In the genomic region with DNA sequence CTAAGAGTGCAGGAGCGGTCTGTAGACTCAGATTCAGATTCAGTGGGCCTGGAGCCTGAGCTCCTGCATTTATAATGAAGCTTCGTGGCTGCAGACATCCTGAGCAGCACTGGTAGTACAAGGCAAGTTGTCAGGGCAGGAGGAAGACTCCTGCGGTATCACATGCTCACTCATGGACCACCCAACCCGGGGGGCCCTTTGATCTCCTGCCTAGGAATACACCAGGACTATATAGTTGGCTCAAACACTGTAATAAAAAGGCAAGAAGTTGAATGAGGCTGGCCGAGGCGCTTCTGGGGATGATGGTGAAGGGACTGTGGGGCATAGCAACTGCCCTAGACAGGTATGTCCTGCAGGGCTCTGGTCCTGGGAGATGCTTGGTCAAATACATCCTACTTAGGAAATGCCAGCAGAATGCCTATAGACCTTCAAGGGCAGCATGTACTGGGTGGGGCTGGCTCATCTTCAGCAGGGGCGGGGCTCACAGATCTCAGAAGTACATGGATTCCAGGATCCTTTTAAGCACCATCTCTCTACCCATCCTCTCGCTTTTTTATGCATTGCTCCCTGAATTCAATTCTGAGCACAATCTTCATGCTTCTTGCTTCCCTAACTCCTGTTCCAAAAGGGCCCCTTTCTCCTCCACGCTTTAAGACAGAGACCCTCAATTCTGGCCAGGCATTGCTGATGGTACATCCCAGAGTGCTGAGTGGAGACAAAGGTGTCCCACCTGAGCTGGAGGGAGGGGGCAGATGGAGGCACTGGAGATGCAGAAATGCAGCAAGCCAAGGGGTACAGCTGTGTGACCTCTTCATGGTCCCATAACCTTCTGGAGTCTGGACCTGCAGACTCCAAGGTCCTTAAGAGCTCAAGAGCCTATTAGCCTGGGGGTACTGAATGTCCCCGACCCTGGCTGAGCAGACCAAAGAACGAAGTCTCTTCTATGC, we compare ENCODE assay signal across 1 cellular context.
TF ChIP-seq lines count a peak whose summit lies in the region.

No MANE protein-coding gene starts in this region.

TF ChIP-seq in H1, 55 proteins besides CTCF, POLR2A, EP300 and RAD21:
- TF ChIP-seq SAP30 (IDR thresholded peaks at IDR 0.05; ENCODE audit: insufficient read depth, insufficient replicate concordance, low read length), result no peak
- TF ChIP-seq NRF1 (IDR thresholded peaks at IDR 0.05; ENCODE audit: low read depth, low read length), result no peak
- TF ChIP-seq, protein P1, sequence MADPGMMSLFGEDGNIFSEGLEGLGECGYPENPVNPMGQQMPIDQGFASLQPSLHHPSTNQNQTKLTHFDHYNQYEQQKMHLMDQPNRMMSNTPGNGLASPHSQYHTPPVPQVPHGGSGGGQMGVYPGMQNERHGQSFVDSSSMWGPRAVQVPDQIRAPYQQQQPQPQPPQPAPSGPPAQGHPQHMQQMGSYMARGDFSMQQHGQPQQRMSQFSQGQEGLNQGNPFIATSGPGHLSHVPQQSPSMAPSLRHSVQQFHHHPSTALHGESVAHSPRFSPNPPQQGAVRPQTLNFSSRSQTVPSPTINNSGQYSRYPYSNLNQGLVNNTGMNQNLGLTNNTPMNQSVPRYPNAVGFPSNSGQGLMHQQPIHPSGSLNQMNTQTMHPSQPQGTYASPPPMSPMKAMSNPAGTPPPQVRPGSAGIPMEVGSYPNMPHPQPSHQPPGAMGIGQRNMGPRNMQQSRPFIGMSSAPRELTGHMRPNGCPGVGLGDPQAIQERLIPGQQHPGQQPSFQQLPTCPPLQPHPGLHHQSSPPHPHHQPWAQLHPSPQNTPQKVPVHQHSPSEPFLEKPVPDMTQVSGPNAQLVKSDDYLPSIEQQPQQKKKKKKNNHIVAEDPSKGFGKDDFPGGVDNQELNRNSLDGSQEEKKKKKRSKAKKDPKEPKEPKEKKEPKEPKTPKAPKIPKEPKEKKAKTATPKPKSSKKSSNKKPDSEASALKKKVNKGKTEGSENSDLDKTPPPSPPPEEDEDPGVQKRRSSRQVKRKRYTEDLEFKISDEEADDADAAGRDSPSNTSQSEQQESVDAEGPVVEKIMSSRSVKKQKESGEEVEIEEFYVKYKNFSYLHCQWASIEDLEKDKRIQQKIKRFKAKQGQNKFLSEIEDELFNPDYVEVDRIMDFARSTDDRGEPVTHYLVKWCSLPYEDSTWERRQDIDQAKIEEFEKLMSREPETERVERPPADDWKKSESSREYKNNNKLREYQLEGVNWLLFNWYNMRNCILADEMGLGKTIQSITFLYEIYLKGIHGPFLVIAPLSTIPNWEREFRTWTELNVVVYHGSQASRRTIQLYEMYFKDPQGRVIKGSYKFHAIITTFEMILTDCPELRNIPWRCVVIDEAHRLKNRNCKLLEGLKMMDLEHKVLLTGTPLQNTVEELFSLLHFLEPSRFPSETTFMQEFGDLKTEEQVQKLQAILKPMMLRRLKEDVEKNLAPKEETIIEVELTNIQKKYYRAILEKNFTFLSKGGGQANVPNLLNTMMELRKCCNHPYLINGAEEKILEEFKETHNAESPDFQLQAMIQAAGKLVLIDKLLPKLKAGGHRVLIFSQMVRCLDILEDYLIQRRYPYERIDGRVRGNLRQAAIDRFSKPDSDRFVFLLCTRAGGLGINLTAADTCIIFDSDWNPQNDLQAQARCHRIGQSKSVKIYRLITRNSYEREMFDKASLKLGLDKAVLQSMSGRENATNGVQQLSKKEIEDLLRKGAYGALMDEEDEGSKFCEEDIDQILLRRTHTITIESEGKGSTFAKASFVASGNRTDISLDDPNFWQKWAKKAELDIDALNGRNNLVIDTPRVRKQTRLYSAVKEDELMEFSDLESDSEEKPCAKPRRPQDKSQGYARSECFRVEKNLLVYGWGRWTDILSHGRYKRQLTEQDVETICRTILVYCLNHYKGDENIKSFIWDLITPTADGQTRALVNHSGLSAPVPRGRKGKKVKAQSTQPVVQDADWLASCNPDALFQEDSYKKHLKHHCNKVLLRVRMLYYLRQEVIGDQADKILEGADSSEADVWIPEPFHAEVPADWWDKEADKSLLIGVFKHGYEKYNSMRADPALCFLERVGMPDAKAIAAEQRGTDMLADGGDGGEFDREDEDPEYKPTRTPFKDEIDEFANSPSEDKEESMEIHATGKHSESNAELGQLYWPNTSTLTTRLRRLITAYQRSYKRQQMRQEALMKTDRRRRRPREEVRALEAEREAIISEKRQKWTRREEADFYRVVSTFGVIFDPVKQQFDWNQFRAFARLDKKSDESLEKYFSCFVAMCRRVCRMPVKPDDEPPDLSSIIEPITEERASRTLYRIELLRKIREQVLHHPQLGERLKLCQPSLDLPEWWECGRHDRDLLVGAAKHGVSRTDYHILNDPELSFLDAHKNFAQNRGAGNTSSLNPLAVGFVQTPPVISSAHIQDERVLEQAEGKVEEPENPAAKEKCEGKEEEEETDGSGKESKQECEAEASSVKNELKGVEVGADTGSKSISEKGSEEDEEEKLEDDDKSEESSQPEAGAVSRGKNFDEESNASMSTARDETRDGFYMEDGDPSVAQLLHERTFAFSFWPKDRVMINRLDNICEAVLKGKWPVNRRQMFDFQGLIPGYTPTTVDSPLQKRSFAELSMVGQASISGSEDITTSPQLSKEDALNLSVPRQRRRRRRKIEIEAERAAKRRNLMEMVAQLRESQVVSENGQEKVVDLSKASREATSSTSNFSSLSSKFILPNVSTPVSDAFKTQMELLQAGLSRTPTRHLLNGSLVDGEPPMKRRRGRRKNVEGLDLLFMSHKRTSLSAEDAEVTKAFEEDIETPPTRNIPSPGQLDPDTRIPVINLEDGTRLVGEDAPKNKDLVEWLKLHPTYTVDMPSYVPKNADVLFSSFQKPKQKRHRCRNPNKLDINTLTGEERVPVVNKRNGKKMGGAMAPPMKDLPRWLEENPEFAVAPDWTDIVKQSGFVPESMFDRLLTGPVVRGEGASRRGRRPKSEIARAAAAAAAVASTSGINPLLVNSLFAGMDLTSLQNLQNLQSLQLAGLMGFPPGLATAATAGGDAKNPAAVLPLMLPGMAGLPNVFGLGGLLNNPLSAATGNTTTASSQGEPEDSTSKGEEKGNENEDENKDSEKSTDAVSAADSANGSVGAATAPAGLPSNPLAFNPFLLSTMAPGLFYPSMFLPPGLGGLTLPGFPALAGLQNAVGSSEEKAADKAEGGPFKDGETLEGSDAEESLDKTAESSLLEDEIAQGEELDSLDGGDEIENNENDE (IDR thresholded peaks at IDR 0.05; ENCODE audit: insufficient replicate concordance, low read length), result no peak
- no peak for TF ChIP-seq RBBP5 (IDR thresholded peaks at IDR 0.05; ENCODE audit: borderline replicate concordance, low read depth, low read length)
- TF ChIP-seq JUN (IDR thresholded peaks at IDR 0.05; ENCODE audit: low read depth, low read length), result no peak
- TF ChIP-seq SP1 (IDR thresholded peaks at IDR 0.05; ENCODE audit: low read depth, low read length), result no peak
- TF ChIP-seq MAFK (IDR thresholded peaks at IDR 0.05; ENCODE audit: low read depth, low read length), result no peak
- TF ChIP-seq SIX5 (IDR thresholded peaks at IDR 0.05; ENCODE audit: low read depth, low read length), result no peak
- no peak for TF ChIP-seq TAF1 (IDR thresholded peaks at IDR 0.05; ENCODE audit: low read depth, low read length)
- TF ChIP-seq POU5F1 (IDR thresholded peaks at IDR 0.05; ENCODE audit: low read depth, low read length), result no peak
TF ChIP-seq in H1: peak in this region for 0.
